Comparison of ENCODE assay signal across 25 cellular contexts in genomic region chr6:2796884-2797283, GRCh38. TPM values are rescaled to one million over a fixed set of nuclear protein-coding genes. Genes with fewer than 3 reads are reported as not detected.
DNase-seq lines count a peak whose midpoint lies in the region; ATAC-seq, FAIRE-seq and TF ChIP-seq lines count a peak whose summit lies in the region.
"Had no signal": no experiment of that assay in that cellular context is flagged by ENCODE, and none has a peak within 500 bp of the region (broad histone marks: within the 10 kb centered on the region; RNA-seq: fewer than 3 reads in every experiment).

No MANE protein-coding gene starts in this region.

- no peaks in the 10 kb centered on the region for H3K36me3 ChIP-seq in pancreas
- H3K36me3 ChIP-seq in uterus, result no peaks in the 10 kb centered on the region
- H3K36me3 ChIP-seq: thyroid gland had no signal

- no peak for FAIRE-seq in pancreas (lab: Jason Lieb, UNC)
- FAIRE-seq: astrocyte had no signal

- H3K27me3 Mint-ChIP-seq in brain, result no peaks in the 10 kb centered on the region
- no peaks in the 10 kb centered on the region for H3K27me3 Mint-ChIP-seq in activated naive CD4-positive, alpha-beta T cell treated with anti-CD3 and anti-CD28 coated beads for 36 hours (ENCODE audit: low read depth)
- H3K27me3 Mint-ChIP-seq: activated B cell treated with CpG ODN at 0.5 μM for 24 hours; activated CD4-positive, alpha-beta memory T cell treated with anti-CD3 and anti-CD28 coated beads, Interleukin-2, amount 10 ng/mL, durations not matched to agents 7 days and 5 days; activated naive CD4-positive, alpha-beta T cell treated with anti-CD3 and anti-CD28 coated beads, Interleukin-2, amount 50 U/mL, for 24 hours; activated T-cell treated with anti-CD3 and anti-CD28 coated beads, Interleukin-2, amount 50 U/mL, for 24 hours; naive B cell had no signal

- H3K9me3 ChIP-seq in pancreas (no peaks in the 10 kb centered on the region), uterus (no peaks in the 10 kb centered on the region)
- H3K9me3 ChIP-seq: gastroesophageal sphincter, thyroid gland had no signal

- peak; percentile 57 for DNase-seq in GF-D8 (lab: John Stamatoyannopoulos, UW)
- DNase-seq in NOMO-1 treated with dmso at 0.1 percent for 144 hours (lab: John Stamatoyannopoulos, UW; ENCODE audit: unreplicated experiment), result peak; percentile 50
- DNase-seq in pancreas, result no peak
- DNase-seq in activated naive CD4-positive, alpha-beta T cell treated with anti-CD3 and anti-CD28 coated beads for 36 hours, result no peak
- DNase-seq in NCI-H146 treated with DMSO at 0.1 percent for 48 hours (lab: John Stamatoyannopoulos, UW; ENCODE audit: unreplicated experiment), result no peak
- no peak for DNase-seq in uterus
- DNase-seq: activated B cell treated with CpG ODN at 0.5 μM for 24 hours; activated CD4-positive, alpha-beta memory T cell treated with anti-CD3 and anti-CD28 coated beads, Interleukin-2, amount 10 ng/mL, durations not matched to agents 7 days and 5 days; activated T-cell treated with anti-CD3 and anti-CD28 coated beads, Interleukin-2, amount 50 U/mL, for 24 hours; CD8-positive, alpha-beta T cell; cerebellar nuclear complex; DMS53; effector CD4-positive, alpha-beta T cell; mesenchymal stem cell; naive B cell; NCI-H1048; NCI-H524 treated with DMSO at 0.1 percent for 48 hours; SHP77 treated with DMSO at 0.1 percent for 48 hours; stimulated activated naive CD4-positive, alpha-beta T cell treated with Interleukin-2 at 50 U/mL for 16 hours had no signal

- intact Hi-C loops in pancreas (cut with DNase I) (no loop called here), uterus (cut with DNase I; ENCODE audit: low total_unique reads) (no loop called here)
- intact Hi-C loops in activated naive CD4-positive, alpha-beta T cell treated with anti-CD3 and anti-CD28 coated beads for 36 hours (cut with micrococcal nuclease), result no loop called here

- no peak for TF ChIP-seq POLR2A in uterus (IDR thresholded peaks at IDR 0.05)

- WGBS in pancreas, 2 donors, result 64 to 72% methylated on average over 5 to 6 of the region's 6 CpGs

- CTCF ChIA-PET in activated naive CD4-positive, alpha-beta T cell treated with anti-CD3 and anti-CD28 coated beads for 36 hours (lab: Charles Lee), result no interaction called here

- H3K27me3 ChIP-seq in pancreas, result no peaks in the 10 kb centered on the region
- no peaks in the 10 kb centered on the region for H3K27me3 ChIP-seq in uterus
- H3K27me3 ChIP-seq: gastroesophageal sphincter, thyroid gland had no signal

- no peak for TF ChIP-seq CTCF in brain (conservative IDR thresholded peaks at IDR 0.05)
- TF ChIP-seq CTCF in pancreas (IDR thresholded peaks at IDR 0.05), result no peak
- TF ChIP-seq CTCF in uterus (IDR thresholded peaks at IDR 0.05), result no peak

- ATAC-seq in pancreas, result peak in 1 of 4 donors; percentile 0
- ATAC-seq in HG02759 (IDR thresholded peaks at IDR 0.05; ENCODE audit: unreplicated experiment), result no peak
- ATAC-seq: CD8-positive, alpha-beta T cell had no signal

- no peak overlapping the region for H3K4me3 Mint-ChIP-seq in brain
- H3K4me3 Mint-ChIP-seq in activated naive CD4-positive, alpha-beta T cell treated with anti-CD3 and anti-CD28 coated beads for 36 hours, result no peak overlapping the region
- H3K4me3 Mint-ChIP-seq: activated B cell treated with CpG ODN at 0.5 μM for 24 hours; activated CD4-positive, alpha-beta memory T cell treated with anti-CD3 and anti-CD28 coated beads, Interleukin-2, amount 10 ng/mL, durations not matched to agents 7 days and 5 days; activated naive CD4-positive, alpha-beta T cell treated with anti-CD3 and anti-CD28 coated beads, Interleukin-2, amount 50 U/mL, for 24 hours; activated T-cell treated with anti-CD3 and anti-CD28 coated beads, Interleukin-2, amount 50 U/mL, for 24 hours; CD8-positive, alpha-beta T cell; naive B cell had no signal

- H3K36me3 Mint-ChIP-seq in brain, result no peaks in the 10 kb centered on the region
- peaks cover 3% of the 10 kb centered on the region for H3K36me3 Mint-ChIP-seq in activated naive CD4-positive, alpha-beta T cell treated with anti-CD3 and anti-CD28 coated beads for 36 hours (ENCODE audit: low read depth)
- H3K36me3 Mint-ChIP-seq: activated naive CD4-positive, alpha-beta T cell treated with anti-CD3 and anti-CD28 coated beads, Interleukin-2, amount 50 U/mL, for 24 hours; CD8-positive, alpha-beta T cell; naive B cell had no signal

- H3K4me1 ChIP-seq in pancreas (peaks cover 15 to 44% (median 17%) of the 10 kb centered on the region in 3 donors), uterus (no peaks in the 10 kb centered on the region)

- no peak overlapping the region for H3K4me3 ChIP-seq in pancreas
- no peak overlapping the region for H3K4me3 ChIP-seq in uterus
- H3K4me3 ChIP-seq: gastroesophageal sphincter, thyroid gland had no signal

- no peaks in the 10 kb centered on the region for H3K9me3 Mint-ChIP-seq in brain
- no peaks in the 10 kb centered on the region for H3K9me3 Mint-ChIP-seq in activated naive CD4-positive, alpha-beta T cell treated with anti-CD3 and anti-CD28 coated beads for 36 hours
- H3K9me3 Mint-ChIP-seq: activated B cell treated with CpG ODN at 0.5 μM for 24 hours; activated CD4-positive, alpha-beta memory T cell treated with anti-CD3 and anti-CD28 coated beads, Interleukin-2, amount 10 ng/mL, durations not matched to agents 7 days and 5 days; activated naive CD4-positive, alpha-beta T cell treated with anti-CD3 and anti-CD28 coated beads, Interleukin-2, amount 50 U/mL, for 24 hours; activated T-cell treated with anti-CD3 and anti-CD28 coated beads, Interleukin-2, amount 50 U/mL, for 24 hours; CD8-positive, alpha-beta T cell; naive B cell had no signal

- H3K27ac ChIP-seq in pancreas (peak overlapping the region; percentile 49 to 91 (median 70)), uterus (no peak overlapping the region)
- H3K27ac ChIP-seq: gastroesophageal sphincter had no signal

- H3K27ac Mint-ChIP-seq in brain, result peak overlapping the region in 3 of 5 experiments; percentile 56 to 63 (median 62)
- H3K27ac Mint-ChIP-seq in activated naive CD4-positive, alpha-beta T cell treated with anti-CD3 and anti-CD28 coated beads for 36 hours, result no peak overlapping the region
- H3K27ac Mint-ChIP-seq: activated B cell treated with CpG ODN at 0.5 μM for 24 hours; activated CD4-positive, alpha-beta memory T cell treated with anti-CD3 and anti-CD28 coated beads, Interleukin-2, amount 10 ng/mL, durations not matched to agents 7 days and 5 days; activated naive CD4-positive, alpha-beta T cell treated with anti-CD3 and anti-CD28 coated beads, Interleukin-2, amount 50 U/mL, for 24 hours; activated T-cell treated with anti-CD3 and anti-CD28 coated beads, Interleukin-2, amount 50 U/mL, for 24 hours; CD8-positive, alpha-beta T cell had no signal

- H3K4me1 Mint-ChIP-seq in brain, result peaks cover 59% of the 10 kb centered on the region
- H3K4me1 Mint-ChIP-seq in activated naive CD4-positive, alpha-beta T cell treated with anti-CD3 and anti-CD28 coated beads for 36 hours (ENCODE audit: low read depth), result peaks cover 42% of the 10 kb centered on the region

RNA-seq across cellular contexts. Expression of gene WRNIP1, which starts 31.7 kb away (rescaled TPM):
- polyA plus RNA-seq in brain (ENCODE audit: insufficient read depth, low read depth, low replicate concordance), result 79.9 TPM
- 10 to 100 TPM; 19.2 to 24.9 (median 23.2) TPM for total RNA-seq in pancreas
- polyA plus RNA-seq in pancreas, result 10 to 100 TPM; 35.7 to 45.7 TPM
- total RNA-seq in activated naive CD4-positive, alpha-beta T cell treated with anti-CD3 and anti-CD28 coated beads for 36 hours, result 10 to 100 TPM; 19.2 to 21.7 TPM
- 10 to 100 TPM; 34.1 to 50.5 (median 41.7) TPM for total RNA-seq in uterus

RNA-seq across cellular contexts. Expression of gene SERPINB1, which starts 44.8 kb away (rescaled TPM):
- polyA plus RNA-seq in brain (ENCODE audit: insufficient read depth, low read depth, low replicate concordance) (14.8 TPM), pancreas (10 to 100 TPM; 68.1 to 75.8 TPM)
- total RNA-seq in pancreas (100 to 1,000 TPM in 5 of 6 donors, 10 to 100 TPM in 1; 94.1 to 285 (median 190) TPM), uterus (10 to 100 TPM in 2 of 4 donors, 1 to 10 TPM in 2; 7.7 to 28.2 (median 17.2) TPM)
- 100 to 1,000 TPM; 200 to 208 TPM for total RNA-seq in activated naive CD4-positive, alpha-beta T cell treated with anti-CD3 and anti-CD28 coated beads for 36 hours

RNA-seq across cellular contexts. Expression of gene MYLK4, which starts 46.2 kb away (rescaled TPM):
- 0.31 TPM for polyA plus RNA-seq in brain (ENCODE audit: insufficient read depth, low read depth, low replicate concordance)
- under 1 TPM; 0.37 to 0.87 (median 0.41) TPM for total RNA-seq in pancreas
- polyA plus RNA-seq in pancreas, result 1 to 10 TPM in 1 of 2 donors, under 1 TPM in 1; 0.27 to 1.0 TPM
- under 1 TPM in 1 of 2 experiments, not detected in 1; 0.07 TPM for total RNA-seq in activated naive CD4-positive, alpha-beta T cell treated with anti-CD3 and anti-CD28 coated beads for 36 hours
- 1 to 10 TPM; 1.2 to 6.4 (median 1.3) TPM for total RNA-seq in uterus

Comparison
In these comparisons a context has a peak if more than half of its experiments do, and no peak if none do; other contexts are left out.
1. DNase-seq: peak in GF-D8 (single experiment) and NOMO-1 treated with dmso at 0.1 percent for 144 hours (single experiment); none in pancreas (0 of 6), activated naive CD4-positive, alpha-beta T cell treated with anti-CD3 and anti-CD28 coated beads for 36 hours (single experiment), NCI-H146 treated with DMSO at 0.1 percent for 48 hours (single experiment) and uterus (0 of 2).
2. H3K27ac ChIP-seq: peak in pancreas (4 of 4); none in uterus (0 of 2).